ENCODE assay signal across 11 cellular contexts in the genomic region with DNA sequence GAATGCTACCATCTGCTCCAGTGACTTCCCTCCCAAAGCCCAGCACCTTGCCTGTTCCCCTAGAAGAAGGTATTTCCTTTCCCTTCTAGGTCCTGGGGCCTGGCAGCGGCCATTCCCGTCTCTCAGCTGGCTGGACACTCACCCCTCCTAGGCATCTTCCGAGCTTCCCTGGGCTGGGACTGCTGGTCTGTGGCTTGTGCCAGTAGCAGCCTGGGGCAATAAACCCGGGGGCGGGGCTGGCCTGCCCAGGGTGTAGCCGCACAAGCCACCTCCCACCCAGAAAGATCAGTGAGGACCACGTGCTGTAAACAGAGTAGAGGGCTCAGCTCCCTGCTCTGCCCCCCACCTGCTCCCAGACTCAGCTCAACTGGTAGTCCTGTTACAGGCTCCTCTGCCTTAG. TPM values are rescaled to one million over a fixed set of nuclear protein-coding genes. Genes with fewer than 3 reads are reported as not detected.
DNase-seq lines count a peak whose midpoint lies in the region; ATAC-seq and TF ChIP-seq lines count a peak whose summit lies in the region.
"Had no signal": no experiment of that assay in that cellular context is flagged by ENCODE, and none has a peak within 500 bp of the region (broad histone marks: within the 10 kb centered on the region; RNA-seq: fewer than 3 reads in every experiment).

No MANE protein-coding gene starts in this region.

- H3K9me3 Mint-ChIP-seq in MCF 10A (ENCODE audit: unreplicated experiment) = no peaks in the 10 kb centered on the region
- H3K9me3 Mint-ChIP-seq in activated T-helper 17 cell treated with anti-CD3 and anti-CD28 coated beads, Interleukin-2, amount 50 U/mL, for 72 hours = no peaks in the 10 kb centered on the region

- no peak overlapping the region for H3K27ac Mint-ChIP-seq in MCF 10A (ENCODE audit: low read depth, unreplicated experiment)
- peak overlapping the region; percentile 39 for H3K27ac Mint-ChIP-seq in activated T-helper 17 cell treated with anti-CD3 and anti-CD28 coated beads, Interleukin-2, amount 50 U/mL, for 72 hours

- DNase-seq in breast epithelium (ENCODE audit: low spot score in 2 of 2) = no peak
- no peak for DNase-seq in MCF 10A (ENCODE audit: unreplicated experiment)
- peak; percentile 10 for DNase-seq in kidney tubule cell (ENCODE audit: low spot score)
- DNase-seq in transverse colon = peak; percentile 81
- no peak for DNase-seq in tibial artery
- DNase-seq in NCI-H146 (lab: John Stamatoyannopoulos, UW) = no peak
- DNase-seq: activated gamma-delta T cell had no signal

- H3K9me3 ChIP-seq in breast epithelium (no peaks in the 10 kb centered on the region), transverse colon (no peaks in the 10 kb centered on the region), tibial artery (no peaks in the 10 kb centered on the region)
- H3K9me3 ChIP-seq: vagina had no signal

- TF ChIP-seq CTCF in breast epithelium (IDR thresholded peaks at IDR 0.05) (no peak), MCF 10A (IDR thresholded peaks at IDR 0.05; ENCODE audit: unreplicated experiment) (no peak), transverse colon (IDR thresholded peaks at IDR 0.05) (no peak), tibial artery (IDR thresholded peaks at IDR 0.05) (no peak)

- H3K4me1 ChIP-seq in breast epithelium = peaks cover 0 to 3% of the 10 kb centered on the region in 2 donors
- H3K4me1 ChIP-seq in transverse colon = peaks cover 0 to 14% (median 3%) of the 10 kb centered on the region in 4 donors
- no peaks in the 10 kb centered on the region for H3K4me1 ChIP-seq in tibial artery

- intact Hi-C loops in breast epithelium (cut with DNase I; ENCODE audit: low total_unique reads) = no loop called here
- intact Hi-C loops in MCF 10A (cut with micrococcal nuclease) = no loop called here
- intact Hi-C loops in transverse colon (cut with DNase I; ENCODE audit: low total_unique reads) = no loop called here
- intact Hi-C loops in tibial artery (cut with DNase I; ENCODE audit: low total_unique reads) = no loop called here

- H3K27me3 Mint-ChIP-seq in MCF 10A (ENCODE audit: insufficient read depth, unreplicated experiment) = no peaks in the 10 kb centered on the region
- H3K27me3 Mint-ChIP-seq in activated T-helper 17 cell treated with anti-CD3 and anti-CD28 coated beads, Interleukin-2, amount 50 U/mL, for 72 hours = no peaks in the 10 kb centered on the region

- H3K36me3 ChIP-seq in breast epithelium (no peaks in the 10 kb centered on the region), transverse colon (no peaks in the 10 kb centered on the region), tibial artery (peaks cover 0 to 10% (median 0%) of the 10 kb centered on the region in 3 donors)
- H3K36me3 ChIP-seq: vagina had no signal

- CTCF ChIA-PET in MCF 10A (lab: Yijun Ruan, JAX) = interaction anchor here (0.9 to 1.9 kb wide), 5 partner anchors 8 to 279 kb away, joined by 3 to 8 read pairs (median 3); no protein-coding TSS in a partner anchor

- in situ Hi-C loops in transverse colon (cut with MboI; ENCODE audit: low pct_ligation_motif_present in 1 of 4, low pct_unique_long_range_greater_than_20kb in 1 of 4, low sequenced_read_pairs in 3 of 4) = no loop called here

- H3K36me3 Mint-ChIP-seq in MCF 10A (ENCODE audit: insufficient read depth, unreplicated experiment) = peaks cover 16% of the 10 kb centered on the region
- peaks cover 35% of the 10 kb centered on the region for H3K36me3 Mint-ChIP-seq in activated T-helper 17 cell treated with anti-CD3 and anti-CD28 coated beads, Interleukin-2, amount 50 U/mL, for 72 hours (ENCODE audit: low read depth)

- BruUV-seq in MCF 10A (replicated peaks; lab: Mats Ljungman, UMichigan) = no TSS peak

- ATAC-seq in activated T-helper 17 cell treated with anti-CD3 and anti-CD28 coated beads, Interleukin-2, amount 50 U/mL, for 72 hours (replicated peaks) = no peak
- ATAC-seq in HG03108 (IDR thresholded peaks at IDR 0.05; ENCODE audit: unreplicated experiment) = no peak

- TF ChIP-seq POLR2A in breast epithelium (IDR thresholded peaks at IDR 0.05) (no peak), transverse colon (IDR thresholded peaks at IDR 0.05) (no peak)

- 54% methylated on average over 6 of the region's 7 CpGs; no CpG with 5 or more reads in 1 of the 2 donors for WGBS in transverse colon (ENCODE audit: low coverage in 1 of 2), 2 donors

- no peak for TF ChIP-seq EP300 in transverse colon (IDR thresholded peaks at IDR 0.05; ENCODE audit: low read depth)

- H3K27me3 ChIP-seq in breast epithelium = no peaks in the 10 kb centered on the region
- H3K27me3 ChIP-seq in transverse colon = no peaks in the 10 kb centered on the region
- no peaks in the 10 kb centered on the region for H3K27me3 ChIP-seq in tibial artery
- H3K27me3 ChIP-seq: vagina had no signal

- POLR2A ChIA-PET in MCF 10A (lab: Yijun Ruan, JAX) = interaction anchor here (0.6 to 1.2 kb wide), 6 partner anchors 12 to 539 kb away, joined by 3 to 6 read pairs (median 4); no protein-coding TSS in a partner anchor

- peak overlapping the region in 2 of 3 donors; percentile 15 to 40 for H3K4me3 ChIP-seq in breast epithelium
- no peak overlapping the region for H3K4me3 ChIP-seq in transverse colon
- no peak overlapping the region for H3K4me3 ChIP-seq in tibial artery
- H3K4me3 ChIP-seq: vagina had no signal

- H3K4me1 Mint-ChIP-seq in MCF 10A (ENCODE audit: insufficient read depth, unreplicated experiment) = peaks cover 15% of the 10 kb centered on the region
- no peaks in the 10 kb centered on the region for H3K4me1 Mint-ChIP-seq in activated T-helper 17 cell treated with anti-CD3 and anti-CD28 coated beads, Interleukin-2, amount 50 U/mL, for 72 hours

- peak overlapping the region in 1 of 2 donors; percentile 61 for H3K27ac ChIP-seq in breast epithelium
- H3K27ac ChIP-seq in transverse colon = no peak overlapping the region
- no peak overlapping the region for H3K27ac ChIP-seq in tibial artery
- H3K27ac ChIP-seq: vagina had no signal

- no peak overlapping the region for H3K4me3 Mint-ChIP-seq in MCF 10A (ENCODE audit: unreplicated experiment)
- H3K4me3 Mint-ChIP-seq in activated T-helper 17 cell treated with anti-CD3 and anti-CD28 coated beads, Interleukin-2, amount 50 U/mL, for 72 hours = no peak overlapping the region

RNA-seq across cellular contexts. Expression of gene LIPE, which starts 15.0 kb away (rescaled TPM):
- 1,000 to 10,000 TPM in 1 of 3 donors, 100 to 1,000 TPM in 2; 152 to 1,550 (median 380) TPM for total RNA-seq in breast epithelium
- total RNA-seq in MCF 10A (2022) = 8.6 and 11.7 TPM in 2 replicates
- 10 to 100 TPM; 12.5 to 25.5 TPM for total RNA-seq in activated T-helper 17 cell treated with anti-CD3 and anti-CD28 coated beads, Interleukin-2, amount 50 U/mL, for 72 hours
- total RNA-seq in transverse colon = 10 to 100 TPM in 3 of 4 donors, 1 to 10 TPM in 1; 7.1 to 60.2 (median 25.9) TPM

RNA-seq across cellular contexts. Expression of gene CNFN, which starts 22.1 kb away (rescaled TPM):
- total RNA-seq in breast epithelium (1 to 10 TPM; 2.6 to 4.8 (median 3.0) TPM), MCF 10A (2022) (0.89 and 1.6 TPM in 2 replicates), transverse colon (1 to 10 TPM in 1 of 4 donors, not detected in 3; 2.7 TPM)
- total RNA-seq in activated T-helper 17 cell treated with anti-CD3 and anti-CD28 coated beads, Interleukin-2, amount 50 U/mL, for 72 hours = under 1 TPM in 1 of 2 donors, not detected in 1; 0.54 TPM
- total RNA-seq: osteocyte had no signal

RNA-seq across cellular contexts. Expression of gene CXCL17, which starts 30.5 kb away (rescaled TPM):
- total RNA-seq in breast epithelium = 1 to 10 TPM in 2 of 3 donors, not detected in 1; 2.2 to 2.9 TPM
- total RNA-seq in MCF 10A (2022) = not detected in 2 replicates
- total RNA-seq in activated T-helper 17 cell treated with anti-CD3 and anti-CD28 coated beads, Interleukin-2, amount 50 U/mL, for 72 hours = not detected
- total RNA-seq in transverse colon = not detected
- total RNA-seq: osteocyte had no signal

Comparison
In these comparisons a context has a peak if more than half of its experiments do, and no peak if none do; other contexts are left out.
1. DNase-seq: peak in kidney tubule cell (single experiment) and transverse colon (single experiment); none in breast epithelium (0 of 2), MCF 10A (single experiment), tibial artery (0 of 2) and NCI-H146 (single experiment).
2. H3K4me3 ChIP-seq: peak in breast epithelium (2 of 3); none in transverse colon (0 of 4) and tibial artery (0 of 2).